Comparison of ENCODE assay signal across 8 cellular contexts in the genomic region with DNA sequence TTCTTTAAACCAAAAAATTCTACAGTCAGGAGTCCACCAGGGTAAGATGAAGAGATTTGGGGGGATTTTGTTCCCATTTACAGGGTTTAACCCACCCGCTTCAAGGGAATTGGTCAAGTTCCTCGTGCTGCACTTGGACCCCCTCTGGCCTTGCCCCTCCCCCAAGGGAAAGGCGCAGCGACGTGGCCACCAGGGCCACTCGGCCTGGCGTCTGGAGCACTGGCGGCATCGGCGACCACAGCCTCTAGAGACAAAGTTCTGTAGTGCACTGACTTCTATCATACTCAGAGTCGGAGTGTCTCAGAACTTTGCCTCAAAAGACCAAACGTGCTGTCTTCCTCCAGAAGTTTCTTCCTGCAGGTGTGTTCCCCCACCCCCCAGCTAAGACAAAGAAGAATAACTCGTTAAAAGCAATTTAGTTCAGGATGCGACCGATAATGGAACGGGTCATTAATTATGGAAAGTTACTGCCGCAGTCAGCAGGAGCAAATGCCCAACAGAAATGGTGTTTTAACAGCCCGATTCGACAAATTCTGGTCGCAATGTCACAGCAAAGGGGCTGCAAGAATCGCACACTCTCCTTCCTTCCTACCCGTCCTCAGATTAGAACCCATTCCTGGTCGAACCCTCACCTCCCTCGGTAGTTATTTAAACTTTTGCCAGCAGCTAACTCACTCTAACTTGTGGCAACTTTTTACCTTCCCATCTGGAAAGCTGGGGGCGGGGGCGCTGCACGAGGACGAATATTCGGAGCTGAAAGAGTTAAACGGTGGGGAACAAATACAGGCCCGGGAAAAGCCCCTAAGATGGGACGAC.
A peak's percentile ranks its signal among the peaks of the same experiment; 100 is the strongest.
DNase-seq lines count a peak whose midpoint lies in the region; ATAC-seq and TF ChIP-seq lines count a peak whose summit lies in the region.

No MANE protein-coding gene starts in this region.

- in situ Hi-C loops in GM13976 (cut with MboI; ENCODE audit: low sequenced_read_pairs, unreplicated experiment), result no loop called here

- H3K4me3 ChIP-seq in LNCaP clone FGC (ENCODE audit: low read depth, low read length), result peak overlapping the region; percentile 67

- intact Hi-C loops in dendritic cell treated with granulocyte-macrophage colony-stimulating factor and Interleukin-4, amounts not matched to agents 40 ng/mL and 50 ng/mL, for 4 days (cut with micrococcal nuclease), result no loop called here

- H3K27ac Mint-ChIP-seq in dendritic cell treated with granulocyte-macrophage colony-stimulating factor and Interleukin-4, amounts not matched to agents 40 ng/mL and 50 ng/mL, for 4 days, result peak overlapping the region; percentile 57
- peak overlapping the region in 7 of 10 donors; percentile 25 to 89 (median 67) for H3K27ac Mint-ChIP-seq in naive thymus-derived CD8-positive, alpha-beta T cell

- POLR2A ChIA-PET in naive thymus-derived CD8-positive, alpha-beta T cell (lab: Charles Lee), result no interaction called here

- H3K9me3 Mint-ChIP-seq in dendritic cell treated with granulocyte-macrophage colony-stimulating factor and Interleukin-4, amounts not matched to agents 40 ng/mL and 50 ng/mL, for 4 days, result no peaks in the 10 kb centered on the region
- no peaks in the 10 kb centered on the region for H3K9me3 Mint-ChIP-seq in naive thymus-derived CD8-positive, alpha-beta T cell

- DNase-seq in GM13976 (ENCODE audit: low spot score) (peak; percentile 41), LNCaP clone FGC (ENCODE audit: low read depth) (no peak), SKM-1 (lab: John Stamatoyannopoulos, UW; ENCODE audit: unreplicated experiment) (no peak)
- DNase-seq in naive thymus-derived CD8-positive, alpha-beta T cell, result peak in 4 of 10 donors; percentile 9 to 27 (median 20)
- no peak for DNase-seq in activated CD8-positive, alpha-beta memory T cell treated with anti-CD3 and anti-CD28 coated beads, Interleukin-2, amount 50 U/mL, for 48 hours

- peaks cover 21% of the 10 kb centered on the region for H3K4me1 Mint-ChIP-seq in dendritic cell treated with granulocyte-macrophage colony-stimulating factor and Interleukin-4, amounts not matched to agents 40 ng/mL and 50 ng/mL, for 4 days (ENCODE audit: low read depth)
- H3K4me1 Mint-ChIP-seq in naive thymus-derived CD8-positive, alpha-beta T cell, result peaks cover 11 to 26% (median 22%) of the 10 kb centered on the region in 4 donors

- peak overlapping the region; percentile 71 for H3K4me3 Mint-ChIP-seq in dendritic cell treated with granulocyte-macrophage colony-stimulating factor and Interleukin-4, amounts not matched to agents 40 ng/mL and 50 ng/mL, for 4 days
- H3K4me3 Mint-ChIP-seq in naive thymus-derived CD8-positive, alpha-beta T cell, result peak overlapping the region; percentile 77 to 94 (median 87)

- peaks cover 66% of the 10 kb centered on the region for H3K27me3 Mint-ChIP-seq in dendritic cell treated with granulocyte-macrophage colony-stimulating factor and Interleukin-4, amounts not matched to agents 40 ng/mL and 50 ng/mL, for 4 days
- H3K27me3 Mint-ChIP-seq in naive thymus-derived CD8-positive, alpha-beta T cell, result peaks cover 3 to 40% (median 14%) of the 10 kb centered on the region in 5 donors

- ATAC-seq in naive thymus-derived CD8-positive, alpha-beta T cell, result no peak
- ATAC-seq in GM18873 (IDR thresholded peaks at IDR 0.05; ENCODE audit: low FRiP score, unreplicated experiment) (no peak), HG03045 (IDR thresholded peaks at IDR 0.05; ENCODE audit: unreplicated experiment) (no peak)

- TF ChIP-seq CTCF in GM13976 (IDR thresholded peaks at IDR 0.05; ENCODE audit: borderline replicate concordance, control extremely low read depth, extremely low read depth, insufficient read depth, missing control alignments), result no peak
- TF ChIP-seq CTCF in LNCaP clone FGC (IDR thresholded peaks at IDR 0.05; ENCODE audit: control insufficient read depth, extremely low read depth, insufficient read depth), result no peak

- no peaks in the 10 kb centered on the region for H3K36me3 Mint-ChIP-seq in dendritic cell treated with granulocyte-macrophage colony-stimulating factor and Interleukin-4, amounts not matched to agents 40 ng/mL and 50 ng/mL, for 4 days (ENCODE audit: low read depth)
- H3K36me3 Mint-ChIP-seq in naive thymus-derived CD8-positive, alpha-beta T cell, result no peaks in the 10 kb centered on the region
